Comparison of ENCODE assay signal across 13 cellular contexts in genomic region chr12:108567388-108567787, GRCh38. TPM values are rescaled to one million over a fixed set of nuclear protein-coding genes. Genes with fewer than 3 reads are reported as not detected.
A peak's percentile ranks its signal among the peaks of the same experiment; 100 is the strongest.
DNase-seq lines count a peak whose midpoint lies in the region; ATAC-seq and TF ChIP-seq lines count a peak whose summit lies in the region.
"Had no signal": no experiment of that assay in that cellular context is flagged by ENCODE, and none has a peak within 500 bp of the region (broad histone marks: within the 10 kb centered on the region; RNA-seq: fewer than 3 reads in every experiment).

No MANE protein-coding gene starts in this region.

- DNase-seq in right atrium auricular region (ENCODE audit: low spot score) (no peak), left cardiac atrium (no peak), mesothelial cell of epicardium (ENCODE audit: low spot score in 2 of 2, unreplicated experiment in 2 of 2) (no peak), upper lobe of left lung (peak in 1 of 2 donors; percentile 40), NCI-H82 treated with DMSO at 0.1 percent for 48 hours (lab: John Stamatoyannopoulos, UW; ENCODE audit: unreplicated experiment) (no peak)
- DNase-seq: activated naive CD4-positive, alpha-beta T cell; C1 segment of cervical spinal cord; NCI-H2227 treated with DMSO at 0.1 percent for 48 hours; WERI-Rb-1 had no signal

- peaks cover 43% of the 10 kb centered on the region for H3K4me1 Mint-ChIP-seq in activated T-helper 17 cell treated with anti-CD3 and anti-CD28 coated beads, Interleukin-2, amount 50 U/mL, for 72 hours
- H3K4me1 Mint-ChIP-seq in mesothelial cell of epicardium, result peaks cover 10% of the 10 kb centered on the region

- H3K36me3 ChIP-seq in right atrium auricular region (peaks cover 58% of the 10 kb centered on the region), upper lobe of left lung (peaks cover 23 to 62% (median 50%) of the 10 kb centered on the region in 4 donors)

- peaks cover 82% of the 10 kb centered on the region for H3K36me3 Mint-ChIP-seq in activated T-helper 17 cell treated with anti-CD3 and anti-CD28 coated beads, Interleukin-2, amount 50 U/mL, for 72 hours (ENCODE audit: low read depth)
- H3K36me3 Mint-ChIP-seq in mesothelial cell of epicardium, result peaks cover 18% of the 10 kb centered on the region

- TF ChIP-seq EP300 in upper lobe of left lung (IDR thresholded peaks at IDR 0.05), result no peak

- H3K27ac Mint-ChIP-seq in activated T-helper 17 cell treated with anti-CD3 and anti-CD28 coated beads, Interleukin-2, amount 50 U/mL, for 72 hours, result peak overlapping the region; percentile 99
- peak overlapping the region; percentile 39 for H3K27ac Mint-ChIP-seq in mesothelial cell of epicardium

- TF ChIP-seq CTCF in right atrium auricular region (IDR thresholded peaks at IDR 0.05), result no peak
- TF ChIP-seq CTCF in mesothelial cell of epicardium (IDR thresholded peaks at IDR 0.05; ENCODE audit: unreplicated experiment), result no peak
- no peak for TF ChIP-seq CTCF in upper lobe of left lung (IDR thresholded peaks at IDR 0.05)

- peak overlapping the region; percentile 86 for H3K4me3 Mint-ChIP-seq in activated T-helper 17 cell treated with anti-CD3 and anti-CD28 coated beads, Interleukin-2, amount 50 U/mL, for 72 hours
- no peak overlapping the region for H3K4me3 Mint-ChIP-seq in mesothelial cell of epicardium

- H3K27me3 ChIP-seq in right atrium auricular region (no peaks in the 10 kb centered on the region), upper lobe of left lung (no peaks in the 10 kb centered on the region)

- WGBS in upper lobe of left lung, 2 donors, result 43 to 45% methylated on average over 4 of the region's 4 CpGs

- H3K4me3 ChIP-seq in right atrium auricular region, result no peak overlapping the region
- H3K4me3 ChIP-seq in upper lobe of left lung, result no peak overlapping the region
- H3K4me3 ChIP-seq: prostate gland had no signal

- intact Hi-C loops in left cardiac atrium (cut with DNase I), result loop anchor here (5.0 to 10.0 kb wide), 5 partner anchors 50 to 527 kb away; partner anchors contain the start of genes ALKBH2 (in 1 of the 2), SSH1 (in 1 of the 2) and UNG (in 1 of the 2)

- H3K27me3 Mint-ChIP-seq in activated T-helper 17 cell treated with anti-CD3 and anti-CD28 coated beads, Interleukin-2, amount 50 U/mL, for 72 hours, result no peaks in the 10 kb centered on the region
- no peaks in the 10 kb centered on the region for H3K27me3 Mint-ChIP-seq in mesothelial cell of epicardium (ENCODE audit: low read depth)

- H3K27ac ChIP-seq in right atrium auricular region, result peak overlapping the region; percentile 13 to 58
- peak overlapping the region; percentile 17 to 60 (median 36) for H3K27ac ChIP-seq in upper lobe of left lung
- H3K27ac ChIP-seq: prostate gland, WERI-Rb-1 had no signal

- no peak for ATAC-seq in left cardiac atrium
- ATAC-seq in activated T-helper 17 cell treated with anti-CD3 and anti-CD28 coated beads, Interleukin-2, amount 50 U/mL, for 72 hours (replicated peaks), result no peak
- peak in 1 of 2 donors; percentile 32 for ATAC-seq in upper lobe of left lung (ENCODE audit: low FRiP score in 2 of 2)
- no peak for ATAC-seq in GM18520 (IDR thresholded peaks at IDR 0.05; ENCODE audit: unreplicated experiment)
- no peak for ATAC-seq in HG03442 (IDR thresholded peaks at IDR 0.05; ENCODE audit: unreplicated experiment)

- peaks cover 0 to 34% of the 10 kb centered on the region in 2 donors for H3K4me1 ChIP-seq in right atrium auricular region
- peaks cover 16 to 41% (median 27%) of the 10 kb centered on the region in 4 donors for H3K4me1 ChIP-seq in upper lobe of left lung
- H3K4me1 ChIP-seq: prostate gland had no signal

- H3K9me3 Mint-ChIP-seq in activated T-helper 17 cell treated with anti-CD3 and anti-CD28 coated beads, Interleukin-2, amount 50 U/mL, for 72 hours, result no peaks in the 10 kb centered on the region
- no peaks in the 10 kb centered on the region for H3K9me3 Mint-ChIP-seq in mesothelial cell of epicardium

- TF ChIP-seq POLR2A in upper lobe of left lung (IDR thresholded peaks at IDR 0.05), result no peak

- H3K9me3 ChIP-seq in right atrium auricular region (no peaks in the 10 kb centered on the region), upper lobe of left lung (no peaks in the 10 kb centered on the region)
- H3K9me3 ChIP-seq: prostate gland had no signal

RNA-seq across cellular contexts. Expression of gene ISCU, which starts 5.0 kb away (rescaled TPM):
- total RNA-seq in right atrium auricular region (100 to 1,000 TPM; 421 to 433 TPM), left cardiac atrium (100 to 1,000 TPM; 241 to 261 TPM), mesothelial cell of epicardium (64.9 to 66.0 TPM (median 65.8 TPM) in 3 replicates), upper lobe of left lung (100 to 1,000 TPM; 130 to 192 (median 152) TPM)
- 10 to 100 TPM; 93.3 to 98.7 TPM for total RNA-seq in activated T-helper 17 cell treated with anti-CD3 and anti-CD28 coated beads, Interleukin-2, amount 50 U/mL, for 72 hours

RNA-seq across cellular contexts. Expression of gene SART3, which starts 6.4 kb away (rescaled TPM):
- total RNA-seq in right atrium auricular region (10 to 100 TPM; 33.4 to 44.4 TPM), left cardiac atrium (10 to 100 TPM; 24.5 to 25.3 TPM), mesothelial cell of epicardium (77.7 to 82.5 TPM (median 77.7 TPM) in 3 replicates), upper lobe of left lung (100 to 1,000 TPM in 1 of 6 donors, 10 to 100 TPM in 5; 36.9 to 235 (median 63.9) TPM)
- 10 to 100 TPM; 85.0 to 98.6 TPM for total RNA-seq in activated T-helper 17 cell treated with anti-CD3 and anti-CD28 coated beads, Interleukin-2, amount 50 U/mL, for 72 hours

RNA-seq across cellular contexts. Expression of gene TMEM119, which starts 30.5 kb away (rescaled TPM):
- total RNA-seq in right atrium auricular region, result 1 to 10 TPM; 1.8 to 5.5 TPM
- 1 to 10 TPM; 3.0 to 4.3 TPM for total RNA-seq in left cardiac atrium
- under 1 TPM; 0.24 to 0.71 TPM for total RNA-seq in activated T-helper 17 cell treated with anti-CD3 and anti-CD28 coated beads, Interleukin-2, amount 50 U/mL, for 72 hours
- 37.6 to 43.2 TPM (median 41.2 TPM) in 3 replicates for total RNA-seq in mesothelial cell of epicardium
- total RNA-seq in upper lobe of left lung, result 10 to 100 TPM in 5 of 6 donors, 1 to 10 TPM in 1; 1.5 to 50.7 (median 20.5) TPM

RNA-seq across cellular contexts. Expression of gene FICD, which starts 52.3 kb away (rescaled TPM):
- total RNA-seq in right atrium auricular region, result 1 to 10 TPM; 2.6 to 7.5 TPM
- 1 to 10 TPM; 4.6 to 6.3 TPM for total RNA-seq in left cardiac atrium
- 1 to 10 TPM; 2.9 to 3.6 TPM for total RNA-seq in activated T-helper 17 cell treated with anti-CD3 and anti-CD28 coated beads, Interleukin-2, amount 50 U/mL, for 72 hours
- 2.8 to 3.6 TPM (median 2.9 TPM) in 3 replicates for total RNA-seq in mesothelial cell of epicardium
- total RNA-seq in upper lobe of left lung, result 10 to 100 TPM in 4 of 6 donors, 1 to 10 TPM in 2; 6.5 to 15.3 (median 12.2) TPM
